Comparison of ENCODE assay signal across 8 cellular contexts in the genomic region with DNA sequence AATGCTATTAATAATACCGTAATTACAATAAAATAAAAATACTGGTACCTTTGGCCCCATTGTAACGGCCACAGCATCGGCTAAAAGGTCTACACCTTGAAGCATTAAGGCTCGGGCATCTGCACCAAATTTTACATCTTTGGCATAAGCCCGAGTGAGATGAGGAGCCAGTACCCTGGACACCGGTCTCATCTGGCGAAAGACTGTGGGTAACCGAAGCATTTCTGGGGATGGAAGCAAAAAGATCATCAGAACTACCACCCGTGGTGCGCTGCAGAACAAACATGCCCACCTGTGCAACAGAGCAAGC. TPM values are rescaled to one million over a fixed set of nuclear protein-coding genes. Genes with fewer than 3 reads are reported as not detected.
DNase-seq lines count a peak whose midpoint lies in the region; ATAC-seq and TF ChIP-seq lines count a peak whose summit lies in the region.

No MANE protein-coding gene starts in this region.

- H3K27ac ChIP-seq in DOHH2 (ENCODE audit: low read depth, low read length), result peak overlapping the region; percentile 76
- peak overlapping the region; percentile 85 for H3K27ac ChIP-seq in RWPE2 (ENCODE audit: poor library complexity, severe bottlenecking)
- peak overlapping the region; percentile 95 to 99 (median 98) for H3K27ac ChIP-seq in esophagus muscularis mucosa (replicated peaks in 1 of 4)
- no peak overlapping the region for H3K27ac ChIP-seq in trophoblast cell (ENCODE audit: low read depth, low read length)

- H2BK5ac ChIP-seq in trophoblast cell (ENCODE audit: low read depth, low read length, poor library complexity), result no peak overlapping the region

- H2AK5ac ChIP-seq in trophoblast cell (ENCODE audit: low read length), result no peak overlapping the region

- H4K8ac ChIP-seq in trophoblast cell (ENCODE audit: low read depth, low read length), result no peak overlapping the region

- no peaks in the 10 kb centered on the region for H3K27me3 ChIP-seq in DOHH2 (ENCODE audit: control insufficient read depth, low read length)
- no peaks in the 10 kb centered on the region for H3K27me3 ChIP-seq in RWPE2 (ENCODE audit: insufficient read depth, poor library complexity, severe bottlenecking)
- H3K27me3 ChIP-seq in esophagus muscularis mucosa, result no peaks in the 10 kb centered on the region
- no peaks in the 10 kb centered on the region for H3K27me3 ChIP-seq in trophoblast cell (ENCODE audit: insufficient read depth, low read length)

- no peak overlapping the region for H2BK12ac ChIP-seq in trophoblast cell (ENCODE audit: low read length)

- peaks cover 35% of the 10 kb centered on the region for H4K20me1 ChIP-seq in DOHH2 (ENCODE audit: control insufficient read depth, insufficient read depth, low read depth, low read length)

- H3K4me3 ChIP-seq in DOHH2 (ENCODE audit: low read length) (peak overlapping the region; percentile 74), RWPE2 (ENCODE audit: severe bottlenecking) (peak overlapping the region; percentile 72), esophagus muscularis mucosa (peak overlapping the region; percentile 80 to 92 (median 90)), trophoblast cell (ENCODE audit: low read depth, low read length) (peak overlapping the region; percentile 91)

- peak overlapping the region; percentile 75 for H3K4ac ChIP-seq in trophoblast cell (ENCODE audit: low read depth, low read length)

- peak overlapping the region; percentile 11 for H3K18ac ChIP-seq in trophoblast cell (ENCODE audit: low read length)

- peak overlapping the region; percentile 1 for H2AFZ ChIP-seq in trophoblast cell (ENCODE audit: insufficient read depth, low read length, poor library complexity)

- H3F3A ChIP-seq in DOHH2 (ENCODE audit: control insufficient read depth, insufficient read depth), result peaks cover 40% of the 10 kb centered on the region

- H3K9ac ChIP-seq in trophoblast cell (ENCODE audit: low read length), result peak overlapping the region; percentile 70

- peaks cover 95% of the 10 kb centered on the region for H3K79me2 ChIP-seq in DOHH2 (ENCODE audit: control insufficient read depth, low read length)
- H3K79me2 ChIP-seq in trophoblast cell (ENCODE audit: control insufficient read depth, insufficient read depth, low read length, poor library complexity), result peaks cover 20% of the 10 kb centered on the region

- intact Hi-C loops in esophagus muscularis mucosa (cut with DNase I), result loop anchor here (2.0 kb wide), 1 partner anchor 64 kb away; the partner anchor contains the start of gene SF3B1

- ATAC-seq in RWPE2 (ENCODE audit: low read depth), result no peak
- no peak for ATAC-seq in GM18502 (IDR thresholded peaks at IDR 0.05; ENCODE audit: poor library complexity, unreplicated experiment)
- no peak for ATAC-seq in left lobe of liver

- H2BK120ac ChIP-seq in trophoblast cell (ENCODE audit: insufficient read depth, low read length, poor library complexity), result no peak overlapping the region

- peak overlapping the region; percentile 89 for H3K4me2 ChIP-seq in DOHH2 (ENCODE audit: low read length)
- H3K4me2 ChIP-seq in trophoblast cell (ENCODE audit: low read length), result peak overlapping the region; percentile 88

- no peak for TF ChIP-seq POLR2A in esophagus muscularis mucosa (IDR thresholded peaks at IDR 0.05; ENCODE audit: low read depth)

- H3K79me1 ChIP-seq in trophoblast cell (ENCODE audit: low read length), result peaks cover 14% of the 10 kb centered on the region

- H3K36me3 ChIP-seq in DOHH2 (ENCODE audit: control insufficient read depth, low read length) (peaks cover 93% of the 10 kb centered on the region), RWPE2 (ENCODE audit: low read depth) (peaks cover 80% of the 10 kb centered on the region), esophagus muscularis mucosa (peaks cover 9 to 60% (median 42%) of the 10 kb centered on the region in 4 donors), trophoblast cell (ENCODE audit: control insufficient read depth in 1 of 2, insufficient read depth in 2 of 2, low read length in 2 of 2) (peaks cover 8 to 16% of the 10 kb centered on the region in 2 experiments)

- no peak overlapping the region for H3K14ac ChIP-seq in trophoblast cell (ENCODE audit: low read length)

- TF ChIP-seq CTCF in DOHH2 (IDR thresholded peaks at IDR 0.05; ENCODE audit: low read depth, low read length, poor library complexity, severe bottlenecking) (no peak), RWPE2 (IDR thresholded peaks at IDR 0.05; ENCODE audit: poor library complexity, severe bottlenecking) (no peak), esophagus muscularis mucosa (IDR thresholded peaks at IDR 0.05) (no peak)

- WGBS in esophagus muscularis mucosa, result 6% methylated on average over 10 of the region's 10 CpGs
- no CpG with 5 or more reads among the region's 10 CpGs for WGBS in trophoblast cell (ENCODE audit: extremely low coverage, insufficient coverage, insufficient read length)

- H4K91ac ChIP-seq in trophoblast cell (ENCODE audit: low read depth, low read length), result peak overlapping the region; percentile 20

- H3K9me3 ChIP-seq in DOHH2 (ENCODE audit: control insufficient read depth, insufficient read depth, low read length) (no peaks in the 10 kb centered on the region), RWPE2 (ENCODE audit: severe bottlenecking) (no peaks in the 10 kb centered on the region), esophagus muscularis mucosa (no peaks in the 10 kb centered on the region), trophoblast cell (ENCODE audit: insufficient read depth, low read depth, low read length) (no peaks in the 10 kb centered on the region)

- DNase-seq in RWPE2 (ENCODE audit: low spot score) (no peak), esophagus muscularis mucosa (ENCODE audit: extremely low spot score) (no peak), trophoblast cell (no peak), NCI-H128 (lab: John Stamatoyannopoulos, UW; ENCODE audit: unreplicated experiment) (no peak), NCI-H748 (lab: John Stamatoyannopoulos, UW; ENCODE audit: unreplicated experiment) (no peak), left lobe of liver (ENCODE audit: low spot score) (no peak)

- TF ChIP-seq EP300 in esophagus muscularis mucosa (IDR thresholded peaks at IDR 0.05), result no peak

- H3K23ac ChIP-seq in trophoblast cell (ENCODE audit: low read length), result no peak overlapping the region

- H3K4me1 ChIP-seq in DOHH2 (ENCODE audit: control insufficient read depth, low read length) (peaks cover 48% of the 10 kb centered on the region), RWPE2 (ENCODE audit: insufficient read depth, poor library complexity, severe bottlenecking) (peaks cover 25% of the 10 kb centered on the region), esophagus muscularis mucosa (peaks cover 36 to 64% (median 51%) of the 10 kb centered on the region in 4 donors), trophoblast cell (ENCODE audit: control insufficient read depth in 1 of 2, insufficient read depth in 2 of 2, low read length in 2 of 2) (peaks cover 0 to 3% of the 10 kb centered on the region in 2 experiments)

- no peaks in the 10 kb centered on the region for H3K9me2 ChIP-seq in DOHH2 (replicated peaks; ENCODE audit: control insufficient read depth, low read length)

- peak overlapping the region; percentile 18 for H4K12ac ChIP-seq in trophoblast cell (ENCODE audit: low read depth, low read length)

RNA-seq across cellular contexts. Expression of gene HSPD1, which starts 1.1 kb away (rescaled TPM):
- total RNA-seq in esophagus muscularis mucosa (100 to 1,000 TPM in 3 of 4 donors, 10 to 100 TPM in 1; 84.7 to 142 (median 115) TPM), left lobe of liver (239 TPM)
- polyA plus RNA-seq in trophoblast cell (2013), result 159 and 161 TPM in 2 replicates

RNA-seq across cellular contexts. Expression of gene HSPE1, which starts 1.6 kb away (rescaled TPM):
- total RNA-seq in esophagus muscularis mucosa (10 to 100 TPM; 46.7 to 93.4 (median 65.2) TPM), left lobe of liver (91.6 TPM)
- polyA plus RNA-seq in trophoblast cell (2013), result 241 and 243 TPM in 2 replicates

RNA-seq across cellular contexts. Expression of gene MOB4, which starts 17.3 kb away (rescaled TPM):
- total RNA-seq in esophagus muscularis mucosa, result 10 to 100 TPM; 26.7 to 43.5 (median 39.3) TPM
- 41.7 and 43.9 TPM in 2 replicates for polyA plus RNA-seq in trophoblast cell (2013)
- 5.8 TPM for total RNA-seq in left lobe of liver

RNA-seq across cellular contexts. Expression of gene COQ10B, which starts 45.2 kb away (rescaled TPM):
- total RNA-seq in esophagus muscularis mucosa, result 10 to 100 TPM; 27.0 to 58.8 (median 43.8) TPM
- polyA plus RNA-seq in trophoblast cell (2013), result 26.1 and 26.3 TPM in 2 replicates
- 11.4 TPM for total RNA-seq in left lobe of liver
